ENCODE assay signal across 8 cellular contexts in genomic region chr3:156535162-156535627, GRCh38. TPM values are rescaled to one million over a fixed set of nuclear protein-coding genes. Genes with fewer than 3 reads are reported as not detected.
DNase-seq lines count a peak whose midpoint lies in the region; ATAC-seq and TF ChIP-seq lines count a peak whose summit lies in the region.

No MANE protein-coding gene starts in this region.

- H2BK20ac ChIP-seq in H9 (ENCODE audit: low read depth, low read length, poor library complexity, severe bottlenecking), result no peak overlapping the region

- intact Hi-C loops in activated T-helper 1 cell treated with anti-CD3 and anti-CD28 coated beads, Interleukin-12 subunit alpha, Interleukin-12 subunit beta, Interleukin-2, Interleukin-4 antibody, amounts not matched to agents 30 ng/mL and 10 ng/mL and 1 ng/mL, durations not matched to agents 14 hours and 24 hours and 36 hours (cut with micrococcal nuclease), result no loop called here

- no peaks in the 10 kb centered on the region for H3K23me2 ChIP-seq in H9 (ENCODE audit: insufficient read length, low read depth, low read length, poor library complexity, severe bottlenecking)

- DNase-seq in AG04449 (ENCODE audit: low read depth, low spot score) (peak; percentile 97), H9 (no peak), SK-N-SH (no peak), activated gamma-delta T cell treated with Interleukin-2 at 50 U/mL for 16 hours (no peak)
- DNase-seq in activated T-helper 1 cell treated with anti-CD3 and anti-CD28 coated beads, Interleukin-12 subunit alpha, Interleukin-12 subunit beta, Interleukin-2, Interleukin-4 antibody, amounts not matched to agents 30 ng/mL and 10 ng/mL and 1 ng/mL, durations not matched to agents 14 hours and 24 hours and 36 hours (ENCODE audit: low spot score), result no peak
- DNase-seq in stimulated activated naive CD4-positive, alpha-beta T cell (lab: John Stamatoyannopoulos, UW), result no peak

- H4K91ac ChIP-seq in H9 (ENCODE audit: insufficient read length, low read depth, low read length), result no peak overlapping the region

- H3K14ac ChIP-seq in H9 (ENCODE audit: insufficient read depth, low read length), result no peak overlapping the region

- TF ChIP-seq CTCF in AG04449 (IDR thresholded peaks at IDR 0.05; ENCODE audit: insufficient read depth, low read length, missing control alignments) (peak; percentile 29), H9 (conservative IDR thresholded peaks at IDR 0.05) (peak; percentile 31; the same call in 2 of the 3 replicates), SK-N-SH (IDR thresholded peaks at IDR 0.05) (peak; percentile 57), nephron (IDR thresholded peaks at IDR 0.05; ENCODE audit: unreplicated experiment in 3 of 3) (peak; percentile 15 to 40 (median 30))

- H3K9ac ChIP-seq in H9 (ENCODE audit: extremely low read depth, insufficient read length, low read length) (no peak overlapping the region), SK-N-SH (peak overlapping the region; percentile 53)

- H3K27ac ChIP-seq in H9 (ENCODE audit: insufficient read length, low read depth, low read length) (no peak overlapping the region), SK-N-SH (ENCODE audit: low read depth in 2 of 2, low read length in 1 of 2) (peak overlapping the region; percentile 62 to 93)

- H2AFZ ChIP-seq in H9 (ENCODE audit: low read length), result no peak overlapping the region
- no peak overlapping the region for H2AFZ ChIP-seq in SK-N-SH (ENCODE audit: low read depth)

- H2BK12ac ChIP-seq in H9 (ENCODE audit: insufficient read length, low read depth, low read length), result no peak overlapping the region

- H2BK5ac ChIP-seq in H9 (ENCODE audit: insufficient read length, low read length), result no peak overlapping the region

- no peaks in the 10 kb centered on the region for H3K79me2 ChIP-seq in H9 (ENCODE audit: insufficient read depth, low read length)
- peaks cover 13% of the 10 kb centered on the region for H3K79me2 ChIP-seq in SK-N-SH (ENCODE audit: insufficient read depth)

- no peaks in the 10 kb centered on the region for H3K79me1 ChIP-seq in H9 (ENCODE audit: insufficient read depth, low read depth, low read length, poor library complexity, severe bottlenecking)

- no peak overlapping the region for H2BK15ac ChIP-seq in H9 (ENCODE audit: low read depth, low read length)

- no peak overlapping the region for H2BK120ac ChIP-seq in H9 (ENCODE audit: low read depth, low read length, poor library complexity, severe bottlenecking)

- no peak overlapping the region for H3K56ac ChIP-seq in H9 (ENCODE audit: insufficient read length, low read depth, low read length)

- peak; percentile 77 for ATAC-seq in esophagus mucosa

- H3K4me3 Mint-ChIP-seq in H9, result no peak overlapping the region
- H3K4me3 Mint-ChIP-seq in nephron, result no peak overlapping the region
- no peak overlapping the region for H3K4me3 Mint-ChIP-seq in activated T-helper 1 cell treated with anti-CD3 and anti-CD28 coated beads, Interleukin-12 subunit alpha, Interleukin-12 subunit beta, Interleukin-2, Interleukin-4 antibody, amounts not matched to agents 30 ng/mL and 10 ng/mL and 1 ng/mL, durations not matched to agents 14 hours and 24 hours and 36 hours

- peaks cover 52 to 61% of the 10 kb centered on the region in 2 experiments for H3K36me3 ChIP-seq in SK-N-SH (replicated peaks in 1 of 2; ENCODE audit: control insufficient read depth in 1 of 2, insufficient read depth in 2 of 2, low read length in 1 of 2)

- no CpG with 5 or more reads among the region's 4 CpGs for WGBS in H9 (ENCODE audit: extremely low coverage, insufficient read length, low lambda C conversion rate)
- WGBS in SK-N-SH (ENCODE audit: low lambda C conversion rate), result 6% methylated on average over 4 of the region's 4 CpGs

- H3K4ac ChIP-seq in H9 (ENCODE audit: low read depth, low read length), result no peak overlapping the region

- CTCF ChIA-PET in AG04449 (lab: Yijun Ruan, JAX) (interaction anchor here (1.0 to 11.4 kb wide), 17 partner anchors 8 to 602 kb away, joined by 3 to 101 read pairs (median 7); partner anchors contain the start of gene TIPARP), SK-N-SH (lab: Yijun Ruan, JAX) (interaction anchor here (0.7 to 3.7 kb wide), 7 partner anchors 8 to 384 kb away, joined by 3 to 25 read pairs (median 3); no protein-coding TSS in a partner anchor)

- H3K9me2 ChIP-seq in SK-N-SH, result no peaks in the 10 kb centered on the region

- H3K27me3 Mint-ChIP-seq in H9 (ENCODE audit: low read depth) (no peaks in the 10 kb centered on the region), nephron (ENCODE audit: low read depth) (peaks cover 5% of the 10 kb centered on the region)
- H3K27me3 Mint-ChIP-seq in activated T-helper 1 cell treated with anti-CD3 and anti-CD28 coated beads, Interleukin-12 subunit alpha, Interleukin-12 subunit beta, Interleukin-2, Interleukin-4 antibody, amounts not matched to agents 30 ng/mL and 10 ng/mL and 1 ng/mL, durations not matched to agents 14 hours and 24 hours and 36 hours (ENCODE audit: insufficient read depth), result no peaks in the 10 kb centered on the region

- POLR2A ChIA-PET in AG04449 (lab: Yijun Ruan, JAX), result interaction anchor here (0.5 to 2.2 kb wide), 13 partner anchors 9 to 594 kb away, joined by 3 to 8 read pairs (median 4); partner anchors contain the start of genes SSR3 and TIPARP
- POLR2A ChIA-PET in SK-N-SH (lab: Yijun Ruan, JAX), result no interaction called here

- H3K4me3 ChIP-seq in AG04449 (ENCODE audit: low read depth, low read length) (no peak overlapping the region), SK-N-SH (ENCODE audit: low read depth in 2 of 2, low read length in 1 of 2) (no peak overlapping the region)

- no peaks in the 10 kb centered on the region for H3K9me3 Mint-ChIP-seq in H9
- no peaks in the 10 kb centered on the region for H3K9me3 Mint-ChIP-seq in nephron
- H3K9me3 Mint-ChIP-seq in activated T-helper 1 cell treated with anti-CD3 and anti-CD28 coated beads, Interleukin-12 subunit alpha, Interleukin-12 subunit beta, Interleukin-2, Interleukin-4 antibody, amounts not matched to agents 30 ng/mL and 10 ng/mL and 1 ng/mL, durations not matched to agents 14 hours and 24 hours and 36 hours, result no peaks in the 10 kb centered on the region

- H3K18ac ChIP-seq in H9 (ENCODE audit: insufficient read length, low read depth, low read length), result no peak overlapping the region

- no peak overlapping the region for H2AK5ac ChIP-seq in H9 (ENCODE audit: insufficient read length, low read length)

- no peaks in the 10 kb centered on the region for H4K20me1 ChIP-seq in H9 (ENCODE audit: control insufficient read depth, insufficient read depth, insufficient read length)
- H4K20me1 ChIP-seq in SK-N-SH (ENCODE audit: insufficient read depth), result peaks cover 7% of the 10 kb centered on the region

- H3T11ph ChIP-seq in H9 (ENCODE audit: low read length), result no peak overlapping the region

- TF ChIP-seq EP300 in SK-N-SH (IDR thresholded peaks at IDR 0.05; ENCODE audit: borderline replicate concordance in 1 of 2, low read depth in 1 of 2, low read length in 1 of 2), result no peak

- H3K9me3 ChIP-seq in H9 (ENCODE audit: control insufficient read depth, low read depth, low read length) (no peaks in the 10 kb centered on the region), SK-N-SH (no peaks in the 10 kb centered on the region)

- no peak overlapping the region for H4K5ac ChIP-seq in H9 (ENCODE audit: insufficient read length, low read depth, low read length)

- H3K23ac ChIP-seq in H9 (ENCODE audit: insufficient read length, low read depth, low read length), result no peak overlapping the region

- H3K27me3 ChIP-seq in H9 (ENCODE audit: insufficient read depth, low read length) (no peaks in the 10 kb centered on the region), SK-N-SH (ENCODE audit: insufficient read depth) (no peaks in the 10 kb centered on the region)

- H3K4me1 ChIP-seq in H9 (ENCODE audit: insufficient read depth, low read length), result peaks cover 5% of the 10 kb centered on the region; the same call in 1 of the 2 replicates
- H3K4me1 ChIP-seq in SK-N-SH (ENCODE audit: control insufficient read depth in 1 of 2, insufficient read depth in 2 of 2, low read depth in 1 of 2, low read length in 1 of 2), result peaks cover 0 to 19% of the 10 kb centered on the region in 2 experiments; a peak in 2 of 4 replicates

- peaks cover 75% of the 10 kb centered on the region for H3F3A ChIP-seq in SK-N-SH (replicated peaks; ENCODE audit: insufficient read depth)

- H3K4me1 Mint-ChIP-seq in H9 (peaks cover 20 to 25% of the 10 kb centered on the region in 2 experiments), nephron (peaks cover 28% of the 10 kb centered on the region)
- H3K4me1 Mint-ChIP-seq in activated T-helper 1 cell treated with anti-CD3 and anti-CD28 coated beads, Interleukin-12 subunit alpha, Interleukin-12 subunit beta, Interleukin-2, Interleukin-4 antibody, amounts not matched to agents 30 ng/mL and 10 ng/mL and 1 ng/mL, durations not matched to agents 14 hours and 24 hours and 36 hours (ENCODE audit: low read depth), result peaks cover 19% of the 10 kb centered on the region

- peak; percentile 41 for TF ChIP-seq RAD21 in SK-N-SH (IDR thresholded peaks at IDR 0.05; ENCODE audit: low read length)

- no peak overlapping the region for H4K8ac ChIP-seq in H9 (replicated peaks; ENCODE audit: insufficient read length, low read depth, low read length)

- H3K4me2 ChIP-seq in H9 (ENCODE audit: insufficient read depth, insufficient read length, low read length) (no peak overlapping the region), SK-N-SH (peak overlapping the region; percentile 52; the same call in 1 of the 2 replicates)

- H3K36me3 Mint-ChIP-seq in H9 (ENCODE audit: insufficient read depth in 1 of 3, low read depth in 3 of 3), result peaks cover 2 to 11% (median 4%) of the 10 kb centered on the region in 3 experiments; a peak in 4 of 7 replicates
- no peaks in the 10 kb centered on the region for H3K36me3 Mint-ChIP-seq in nephron (ENCODE audit: low read depth)
- H3K36me3 Mint-ChIP-seq in activated T-helper 1 cell treated with anti-CD3 and anti-CD28 coated beads, Interleukin-12 subunit alpha, Interleukin-12 subunit beta, Interleukin-2, Interleukin-4 antibody, amounts not matched to agents 30 ng/mL and 10 ng/mL and 1 ng/mL, durations not matched to agents 14 hours and 24 hours and 36 hours (ENCODE audit: low read depth), result peaks cover 31% of the 10 kb centered on the region

- H3K27ac Mint-ChIP-seq in H9 (peak overlapping the region in 2 of 3 experiments; percentile 14 to 83; a peak in 3 of 7 replicates), nephron (peak overlapping the region; percentile 78 to 97 (median 87))
- H3K27ac Mint-ChIP-seq in activated T-helper 1 cell treated with anti-CD3 and anti-CD28 coated beads, Interleukin-12 subunit alpha, Interleukin-12 subunit beta, Interleukin-2, Interleukin-4 antibody, amounts not matched to agents 30 ng/mL and 10 ng/mL and 1 ng/mL, durations not matched to agents 14 hours and 24 hours and 36 hours, result no peak overlapping the region

TF ChIP-seq in SK-N-SH, 30 proteins besides CTCF, POLR2A, EP300 and RAD21 (continues in another document):
- no peak for TF ChIP-seq GABPA (IDR thresholded peaks at IDR 0.05; ENCODE audit: low read depth)

RNA-seq across cellular contexts. Expression of gene SSR3, which starts 19.7 kb away (rescaled TPM):
- total RNA-seq in H9 (2021) (176 and 177 TPM in 2 replicates), esophagus mucosa (75.9 TPM)
- 61.7 and 96.1 TPM in 2 replicates for polyA plus RNA-seq in SK-N-SH (2012; rRNA removed)
- polyA plus RNA-seq in SK-N-SH (2012; cell fraction: cytosol; rRNA removed), result 90.3 and 92.1 TPM in 2 replicates
- polyA plus RNA-seq in SK-N-SH (2012; cell fraction: nucleus; rRNA removed), result 17.1 and 47.6 TPM in 2 replicates
- total RNA-seq in activated T-helper 1 cell treated with anti-CD3 and anti-CD28 coated beads, Interleukin-12 subunit alpha, Interleukin-12 subunit beta, Interleukin-2, Interleukin-4 antibody, amounts not matched to agents 30 ng/mL and 10 ng/mL and 1 ng/mL, durations not matched to agents 14 hours and 24 hours and 36 hours, result 149 and 162 TPM in 2 replicates
